ENCODE assay signal across 8 cellular contexts in genomic region chr9:127877566-127877998, GRCh38. TPM values are rescaled to one million over a fixed set of nuclear protein-coding genes. Genes with fewer than 3 reads are reported as not detected.
DNase-seq lines count a peak whose midpoint lies in the region; TF ChIP-seq lines count a peak whose summit lies in the region.

A gene with protein sequence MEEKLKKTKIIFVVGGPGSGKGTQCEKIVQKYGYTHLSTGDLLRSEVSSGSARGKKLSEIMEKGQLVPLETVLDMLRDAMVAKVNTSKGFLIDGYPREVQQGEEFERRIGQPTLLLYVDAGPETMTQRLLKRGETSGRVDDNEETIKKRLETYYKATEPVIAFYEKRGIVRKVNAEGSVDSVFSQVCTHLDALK (minus strand): TSS chr9:127877675. CDS start chr9:127874617, 3,058 bp downstream.

- H3K4me3 ChIP-seq in iPS-15b (ENCODE audit: low read depth, low read length), result peak within 1 kb of the TSS; percentile 79

- H3K4me1 Mint-ChIP-seq in MCF 10A (ENCODE audit: insufficient read depth, unreplicated experiment), result peaks cover 9% of the 10 kb centered on the region

- POLR2A ChIA-PET in MCF 10A (lab: Yijun Ruan, JAX), result interaction anchor here (0.8 to 1.3 kb wide), 5 partner anchors 12 to 77 kb away, joined by 3 to 4 read pairs (median 3); partner anchors contain the start of gene ST6GALNAC6

- H3K36me3 ChIP-seq in iPS-15b (ENCODE audit: control insufficient read depth, insufficient read depth, low read length), result no peaks in the 10 kb centered on the region

- no peaks in the 10 kb centered on the region for H3K27me3 Mint-ChIP-seq in MCF 10A (ENCODE audit: insufficient read depth, unreplicated experiment)

- peaks cover 3% of the 10 kb centered on the region for H3K27me3 ChIP-seq in iPS-15b (ENCODE audit: control insufficient read depth, insufficient read depth, low read length)

- TF ChIP-seq CTCF in MCF 10A (IDR thresholded peaks at IDR 0.05; ENCODE audit: unreplicated experiment), result no peak

- DNase-seq in NCI-H2227 (lab: John Stamatoyannopoulos, UW; ENCODE audit: unreplicated experiment), result peak; percentile 73
- DNase-seq in NCI-H2227 treated with DMSO at 0.1 percent for 48 hours (lab: John Stamatoyannopoulos, UW), result no peak
- DNase-seq in NCI-H510A (lab: John Stamatoyannopoulos, UW), result peak; percentile 46
- peak; percentile 62 for DNase-seq in MCF 10A (ENCODE audit: unreplicated experiment)
- DNase-seq in putamen (ENCODE audit: low spot score), result peak; percentile 77
- DNase-seq in DMS153 (lab: John Stamatoyannopoulos, UW), result no peak
- DNase-seq in GOT3 (lab: John Stamatoyannopoulos, UW), result no peak

- H3K4me3 Mint-ChIP-seq in MCF 10A (ENCODE audit: unreplicated experiment), result peak within 1 kb of the TSS; percentile 80

- CTCF ChIA-PET in MCF 10A (lab: Yijun Ruan, JAX), result interaction anchor here (0.8 kb wide), 1 partner anchor 66 kb away, joined by 3 read pairs; no protein-coding TSS in a partner anchor

- intact Hi-C loops in MCF 10A (cut with micrococcal nuclease), result no loop called here

- H3K9ac ChIP-seq in iPS-15b (ENCODE audit: low read depth, low read length), result peak within 1 kb of the TSS; percentile 76

- no peaks in the 10 kb centered on the region for H3K9me3 Mint-ChIP-seq in MCF 10A (ENCODE audit: unreplicated experiment)

- H3K9me3 ChIP-seq in iPS-15b (ENCODE audit: control insufficient read depth, insufficient read depth, low read length), result no peaks in the 10 kb centered on the region

- H3K36me3 Mint-ChIP-seq in MCF 10A (ENCODE audit: insufficient read depth, unreplicated experiment), result peaks cover 4% of the 10 kb centered on the region

- peak within 1 kb of the TSS; percentile 57 for H3K27ac Mint-ChIP-seq in MCF 10A (ENCODE audit: low read depth, unreplicated experiment)

- H3K4me1 ChIP-seq in iPS-15b (ENCODE audit: control insufficient read depth, insufficient read depth, low read length), result no peaks in the 10 kb centered on the region

- BruUV-seq in MCF 10A (replicated peaks; lab: Mats Ljungman, UMichigan), result no TSS peak

RNA-seq across cellular contexts. Expression of the gene that starts here (rescaled TPM):
- total RNA-seq in MCF 10A (2022), result 75.9 and 94.3 TPM in 2 replicates

Comparison
In these comparisons a context has a peak if more than half of its experiments do, and no peak if none do; other contexts are left out.
1. DNase-seq: peak in NCI-H2227 (single experiment), NCI-H510A (single experiment), MCF 10A (single experiment) and putamen (single experiment); none in NCI-H2227 treated with DMSO at 0.1 percent for 48 hours (single experiment), DMS153 (single experiment) and GOT3 (single experiment).